Comparison of ENCODE assay signal across 23 cellular contexts in the genomic region with DNA sequence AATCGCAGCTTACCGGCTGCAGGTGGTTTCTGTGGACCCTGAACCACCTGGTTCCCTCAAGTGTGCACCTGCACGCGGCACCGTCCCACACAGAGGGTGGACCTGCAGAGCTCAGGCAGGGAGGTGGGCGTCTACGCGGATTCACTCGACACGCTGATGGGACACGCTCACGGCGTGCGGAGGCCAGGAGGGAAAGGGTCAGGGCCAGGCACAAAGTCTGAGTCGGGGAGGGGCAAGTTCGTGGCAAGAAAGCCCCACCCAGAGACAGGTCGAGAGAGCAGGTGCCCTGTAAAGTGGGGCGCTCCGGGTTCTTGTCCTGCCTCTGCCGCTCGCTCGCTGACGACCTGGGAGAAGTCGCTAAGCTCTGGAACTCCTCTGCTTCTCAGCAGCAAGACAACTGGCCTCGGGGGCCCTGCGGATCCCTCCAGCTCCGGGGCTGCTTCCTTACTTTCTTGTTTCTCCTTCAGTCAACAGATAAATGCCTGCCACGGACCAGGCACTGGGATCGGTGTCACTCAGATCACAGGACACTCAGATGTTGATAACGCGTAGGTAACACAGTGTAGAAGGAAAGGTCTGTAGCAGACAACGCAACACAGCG.
"Had no signal": no experiment of that assay in that cellular context is flagged by ENCODE, and none has a peak within 500 bp of the region (broad histone marks: within the 10 kb centered on the region; RNA-seq: fewer than 3 reads in every experiment).

No MANE protein-coding gene starts in this region.

- H3K9me3 ChIP-seq: body of pancreas, vagina had no signal

- H3K27ac ChIP-seq: body of pancreas, cardiac muscle cell, vagina had no signal

- H3K4me3 Mint-ChIP-seq: activated CD4-positive, alpha-beta T cell treated with anti-CD3 and anti-CD28 coated beads, Interleukin-2, amount 10 ng/mL, durations not matched to agents 7 days and 5 days; activated CD8-positive, alpha-beta T cell treated with anti-CD3 and anti-CD28 coated beads, Interleukin-2, amount 10 ng/mL, durations not matched to agents 7 days and 5 days; activated naive CD4-positive, alpha-beta T cell treated with anti-CD3 and anti-CD28 coated beads, Interleukin-2, amount 50 U/mL, for 24 hours; activated T-helper 1 cell treated with anti-CD3 and anti-CD28 coated beads, Interleukin-12 subunit alpha, Interleukin-12 subunit beta, Interleukin-2, Interleukin-4 antibody, amounts not matched to agents 30 ng/mL and 10 ng/mL and 1 ng/mL, durations not matched to agents 14 hours and 24 hours and 36 hours; nephron; stimulated activated naive B cell treated with anti-CD40 and anti-IgM and Interleukin-4, amounts not matched to agents 10 μg/mL and 1 μg/mL and 100 μg/mL, for 72 hours; T-helper 2 cell treated with Interferon-gamma antibody and Interleukin-4, amounts not matched to agents 5 μg/mL and 100 μg/mL, for 36 hours had no signal

- H3K4me3 ChIP-seq: body of pancreas, cardiac muscle cell, smooth muscle cell, vagina had no signal

- H3K27me3 ChIP-seq: cardiac muscle cell, vagina had no signal

- DNase-seq: activated CD4-positive, alpha-beta T cell treated with anti-CD3 and anti-CD28 coated beads, Interleukin-2, amount 10 ng/mL, durations not matched to agents 7 days and 5 days; activated CD4-positive, CD25-positive, alpha-beta regulatory T cell treated with anti-CD3 and anti-CD28 coated beads, Interleukin-2, amount 50 U/mL, for 72 hours; activated CD8-positive, alpha-beta T cell treated with anti-CD3 and anti-CD28 coated beads, Interleukin-2, amount 10 ng/mL, durations not matched to agents 7 days and 5 days; activated gamma-delta T cell treated with Interleukin-2 at 50 U/mL for 16 hours; anterior cingulate cortex; dermis blood vessel endothelial cell; effector CD8-positive, alpha-beta T cell; glutamatergic neuron; hippocampal formation; occipital lobe; stimulated activated CD4-positive, alpha-beta T cell treated with anti-CD3 and anti-CD28 coated beads, Interleukin-15, amount 100 ng/mL, for 24 hours; stimulated activated CD8-positive, alpha-beta memory T cell treated with anti-CD3 and anti-CD28 coated beads, Interleukin-4, amount 100 ng/mL, for 48 hours; stimulated activated naive B cell treated with anti-CD40 and anti-IgM and Interleukin-4, amounts not matched to agents 10 μg/mL and 1 μg/mL and 100 μg/mL, for 72 hours had no signal

- H3K36me3 Mint-ChIP-seq: activated naive CD4-positive, alpha-beta T cell treated with anti-CD3 and anti-CD28 coated beads, Interleukin-2, amount 50 U/mL, for 24 hours had no signal

- H3K4me1 Mint-ChIP-seq: activated CD4-positive, alpha-beta T cell treated with anti-CD3 and anti-CD28 coated beads, Interleukin-2, amount 10 ng/mL, durations not matched to agents 7 days and 5 days had no signal

- H3K9me3 Mint-ChIP-seq: activated CD4-positive, alpha-beta T cell treated with anti-CD3 and anti-CD28 coated beads, Interleukin-2, amount 10 ng/mL, durations not matched to agents 7 days and 5 days; activated naive CD4-positive, alpha-beta T cell treated with anti-CD3 and anti-CD28 coated beads, Interleukin-2, amount 50 U/mL, for 24 hours; activated T-helper 1 cell treated with anti-CD3 and anti-CD28 coated beads, Interleukin-12 subunit alpha, Interleukin-12 subunit beta, Interleukin-2, Interleukin-4 antibody, amounts not matched to agents 30 ng/mL and 10 ng/mL and 1 ng/mL, durations not matched to agents 14 hours and 24 hours and 36 hours; nephron; T-helper 2 cell treated with Interferon-gamma antibody and Interleukin-4, amounts not matched to agents 5 μg/mL and 100 μg/mL, for 36 hours had no signal

- H3K36me3 ChIP-seq: cardiac muscle cell, vagina had no signal

- H3K4me1 ChIP-seq: body of pancreas had no signal

- H3K27ac Mint-ChIP-seq: activated CD4-positive, alpha-beta T cell treated with anti-CD3 and anti-CD28 coated beads, Interleukin-2, amount 10 ng/mL, durations not matched to agents 7 days and 5 days; activated CD8-positive, alpha-beta T cell treated with anti-CD3 and anti-CD28 coated beads, Interleukin-2, amount 10 ng/mL, durations not matched to agents 7 days and 5 days; activated naive CD4-positive, alpha-beta T cell treated with anti-CD3 and anti-CD28 coated beads, Interleukin-2, amount 50 U/mL, for 24 hours; activated T-helper 1 cell treated with anti-CD3 and anti-CD28 coated beads, Interleukin-12 subunit alpha, Interleukin-12 subunit beta, Interleukin-2, Interleukin-4 antibody, amounts not matched to agents 30 ng/mL and 10 ng/mL and 1 ng/mL, durations not matched to agents 14 hours and 24 hours and 36 hours; stimulated activated naive B cell treated with anti-CD40 and anti-IgM and Interleukin-4, amounts not matched to agents 10 μg/mL and 1 μg/mL and 100 μg/mL, for 72 hours; T-helper 2 cell treated with Interferon-gamma antibody and Interleukin-4, amounts not matched to agents 5 μg/mL and 100 μg/mL, for 36 hours had no signal

- ATAC-seq: activated CD8-positive, alpha-beta T cell treated with anti-CD3 and anti-CD28 coated beads, Interleukin-2, amount 10 ng/mL, durations not matched to agents 7 days and 5 days; body of pancreas; esophagus mucosa; sciatic nerve; stimulated activated naive B cell treated with anti-CD40 and anti-IgM and Interleukin-4, amounts not matched to agents 10 μg/mL and 1 μg/mL and 100 μg/mL, for 72 hours had no signal
